Comparison of ENCODE assay signal across 14 cellular contexts in the genomic region with DNA sequence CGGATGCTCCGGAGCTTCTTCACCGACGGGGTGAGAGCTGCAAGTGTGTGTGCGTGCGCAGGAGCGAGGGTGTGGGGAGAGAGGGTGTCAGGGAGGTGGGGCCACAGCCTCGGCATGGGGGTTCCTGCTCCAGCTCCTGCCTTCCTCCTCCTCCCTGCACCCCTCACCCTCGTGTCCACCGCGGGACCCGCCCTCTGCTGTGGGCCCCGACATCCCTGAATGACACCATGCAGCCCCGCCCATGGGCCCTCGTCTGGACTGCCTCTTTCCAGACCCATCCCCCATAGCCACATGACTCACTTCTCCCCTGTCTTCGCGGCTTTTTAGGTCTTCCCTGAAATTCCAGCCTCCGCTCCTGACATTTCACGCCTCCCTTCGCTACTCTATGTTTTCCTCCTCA. TPM values are rescaled to one million over a fixed set of nuclear protein-coding genes. Genes with fewer than 3 reads are reported as not detected.
DNase-seq lines count a peak whose midpoint lies in the region; ATAC-seq and TF ChIP-seq lines count a peak whose summit lies in the region.
"Had no signal": no experiment of that assay in that cellular context is flagged by ENCODE, and none has a peak within 500 bp of the region (broad histone marks: within the 10 kb centered on the region; RNA-seq: fewer than 3 reads in every experiment).

No MANE protein-coding gene starts in this region.

- H3K4me1 ChIP-seq in SJSA1 (replicated peaks) (peaks cover 56% of the 10 kb centered on the region), esophagus muscularis mucosa (peaks cover 34 to 82% (median 71%) of the 10 kb centered on the region in 4 donors), PC-9 (replicated peaks; ENCODE audit: insufficient read depth) (peaks cover 5% of the 10 kb centered on the region; the same call in 1 of the 2 replicates)

- H3K4me2 ChIP-seq in PC-9: no peak overlapping the region
- H3K4me2 ChIP-seq: KMS-11 had no signal

- CTCF ChIA-PET in PC-9 (lab: Charles Lee): no interaction called here

- H4K20me1 ChIP-seq in PC-9 (ENCODE audit: insufficient read depth): no peaks in the 10 kb centered on the region

- no peaks in the 10 kb centered on the region for H3K9me2 ChIP-seq in PC-9 (ENCODE audit: insufficient read depth)

- no peak overlapping the region for H3K4me3 ChIP-seq in SJSA1
- no peak overlapping the region for H3K4me3 ChIP-seq in esophagus muscularis mucosa
- H3K4me3 ChIP-seq in PC-9: no peak overlapping the region

- WGBS in esophagus muscularis mucosa: 50% methylated on average over 13 of the region's 20 CpGs

- H3K36me3 ChIP-seq in SJSA1: peaks cover 80% of the 10 kb centered on the region
- peaks cover 27 to 89% (median 87%) of the 10 kb centered on the region in 4 donors for H3K36me3 ChIP-seq in esophagus muscularis mucosa
- H3K36me3 ChIP-seq in PC-9 (ENCODE audit: low read depth): peaks cover 3% of the 10 kb centered on the region; the same call in 1 of the 2 replicates

- H3K27ac ChIP-seq in SJSA1 (no peak overlapping the region), esophagus muscularis mucosa (replicated peaks in 1 of 4) (peak overlapping the region; percentile 45 to 62 (median 46)), PC-9 (no peak overlapping the region)
- H3K27ac ChIP-seq: C4-2B, foreskin keratinocyte, KMS-11 had no signal

- H2AFZ ChIP-seq in PC-9: no peak overlapping the region

- intact Hi-C loops in esophagus muscularis mucosa (cut with DNase I): loop anchor here (5.0 kb wide), 1 partner anchor 43 kb away; the partner anchor contains the start of gene ARHGAP23
- intact Hi-C loops in PC-9 (cut with micrococcal nuclease; ENCODE audit: unreplicated experiment): no loop called here

- TF ChIP-seq CTCF in esophagus muscularis mucosa (IDR thresholded peaks at IDR 0.05) (no peak), omental fat pad (IDR thresholded peaks at IDR 0.05) (no peak), PC-9 (conservative IDR thresholded peaks at IDR 0.05) (no peak)

- H3F3A ChIP-seq in PC-9 (ENCODE audit: insufficient read depth, low read depth): no peaks in the 10 kb centered on the region

- POLR2A ChIA-PET in PC-9 (lab: Charles Lee; ENCODE audit: unreplicated experiment): no interaction called here

- no peaks in the 10 kb centered on the region for H3K79me2 ChIP-seq in PC-9 (ENCODE audit: low read depth)

- H3K9me3 ChIP-seq in SJSA1 (replicated peaks) (no peaks in the 10 kb centered on the region), esophagus muscularis mucosa (no peaks in the 10 kb centered on the region), PC-9 (ENCODE audit: insufficient read depth, low read depth) (no peaks in the 10 kb centered on the region)

- BruUV-seq in PC-9 (replicated peaks; lab: Mats Ljungman, UMichigan): no TSS peak

- no peaks in the 10 kb centered on the region for H3K27me3 ChIP-seq in SJSA1 (replicated peaks)
- H3K27me3 ChIP-seq in esophagus muscularis mucosa: no peaks in the 10 kb centered on the region
- H3K27me3 ChIP-seq in PC-9 (ENCODE audit: insufficient read depth, low read depth): no peaks in the 10 kb centered on the region
- H3K27me3 ChIP-seq: foreskin keratinocyte had no signal

- peak; percentile 92 for DNase-seq in EH (ENCODE audit: low read depth)
- peak; percentile 49 to 86 for DNase-seq in SJSA1 (ENCODE audit: low read depth in 1 of 2, low spot score in 2 of 2)
- no peak for DNase-seq in esophagus muscularis mucosa (ENCODE audit: extremely low spot score)
- DNase-seq in omental fat pad (ENCODE audit: low spot score): peak; percentile 66
- DNase-seq in AML-193 (lab: John Stamatoyannopoulos, UW): no peak
- no peak for DNase-seq in PC-9
- no peak for DNase-seq in DMS 273 (lab: John Stamatoyannopoulos, UW; ENCODE audit: unreplicated experiment)
- DNase-seq: activated effector memory CD4-positive, alpha-beta T cell treated with anti-CD3 and anti-CD28 coated beads, Interleukin-2, amount 50 U/mL, for 16 hours; foreskin keratinocyte; left colon; T-helper 17 cell had no signal

- ATAC-seq in omental fat pad (ENCODE audit: low FRiP score): no peak
- no peak for ATAC-seq in GM18873 (IDR thresholded peaks at IDR 0.05; ENCODE audit: low FRiP score, unreplicated experiment)
- ATAC-seq: foreskin keratinocyte, left colon, T-helper 17 cell had no signal

- TF ChIP-seq EP300 in esophagus muscularis mucosa (IDR thresholded peaks at IDR 0.05): no peak

- no peak for TF ChIP-seq POLR2A in esophagus muscularis mucosa (IDR thresholded peaks at IDR 0.05; ENCODE audit: low read depth)

RNA-seq across cellular contexts. Expression of gene ARHGAP23, which starts 41.6 kb away (rescaled TPM):
- total RNA-seq in SJSA1 (2014; rRNA removed; shearing (Covaris generic)): 24.9 and 56.4 TPM in 2 replicates
- total RNA-seq in esophagus muscularis mucosa (100 to 1,000 TPM in 2 of 4 donors, 10 to 100 TPM in 2; 58.6 to 150 (median 104) TPM), omental fat pad (10 to 100 TPM; 22.7 to 70.9 (median 30.1) TPM), PC-9 (2021) (129 and 137 TPM in 2 replicates)

Comparison
In these comparisons a context has a peak if more than half of its experiments do, and no peak if none do; other contexts are left out.
1. DNase-seq: peak in EH (single experiment), SJSA1 (2 of 2) and omental fat pad (single experiment); none in esophagus muscularis mucosa (single experiment), AML-193 (0 of 2), PC-9 (0 of 2) and DMS 273 (single experiment).
2. H3K27ac ChIP-seq: peak in esophagus muscularis mucosa (4 of 4); none in SJSA1 (single experiment) and PC-9 (single experiment).